2 cellular contexts compared by ENCODE assay signal in the genomic region with DNA sequence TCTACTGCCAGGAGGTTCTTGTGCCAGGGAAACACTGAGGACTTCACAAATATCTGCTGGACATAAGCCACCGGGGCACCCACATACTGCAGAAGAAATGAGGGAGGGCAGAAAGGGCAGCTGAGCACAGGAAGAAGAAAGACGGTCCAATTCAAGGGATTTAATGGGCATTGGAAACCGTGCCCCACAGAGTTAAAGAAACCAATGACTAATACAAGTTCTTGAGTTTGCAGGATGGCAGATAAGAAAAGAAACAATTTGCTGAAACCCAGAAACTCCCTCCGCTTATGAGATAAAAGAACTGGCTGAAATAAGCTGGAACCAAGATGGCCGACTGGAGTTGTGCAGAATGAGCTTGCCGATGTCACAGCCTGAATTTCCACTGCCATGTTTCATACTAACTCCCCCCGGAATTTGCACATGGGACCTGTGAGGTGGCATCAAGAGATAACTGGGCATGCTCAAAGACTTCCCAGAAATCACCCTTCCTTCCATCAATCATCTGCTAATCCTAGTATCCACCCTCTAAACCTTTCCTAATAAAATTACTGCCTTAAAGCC.
A peak's percentile ranks its signal among the peaks of the same experiment; 100 is the strongest.
TF ChIP-seq lines count a peak whose summit lies in the region.

No MANE protein-coding gene starts in this region.

TF ChIP-seq in GM12878, 131 proteins besides CTCF, POLR2A, EP300 and RAD21:
- TF ChIP-seq, protein P1, sequence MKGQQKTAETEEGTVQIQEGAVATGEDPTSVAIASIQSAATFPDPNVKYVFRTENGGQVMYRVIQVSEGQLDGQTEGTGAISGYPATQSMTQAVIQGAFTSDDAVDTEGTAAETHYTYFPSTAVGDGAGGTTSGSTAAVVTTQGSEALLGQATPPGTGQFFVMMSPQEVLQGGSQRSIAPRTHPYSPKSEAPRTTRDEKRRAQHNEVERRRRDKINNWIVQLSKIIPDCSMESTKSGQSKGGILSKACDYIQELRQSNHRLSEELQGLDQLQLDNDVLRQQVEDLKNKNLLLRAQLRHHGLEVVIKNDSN (IDR thresholded peaks at IDR 0.05; ENCODE audit: borderline replicate concordance, extremely low read length, insufficient read depth, low read depth, low read length), result no peak
- TF ChIP-seq WRNIP1 (IDR thresholded peaks at IDR 0.05; ENCODE audit: borderline replicate concordance, low read depth, low read length) (no peak), NFIC (IDR thresholded peaks at IDR 0.05; ENCODE audit: low read depth, low read length) (no peak), YY1 (IDR thresholded peaks at IDR 0.05; ENCODE audit: low read depth, low read length) (0 out of 2 replicates have a peak, but pooled peaks have one; percentile 25), GATAD2B (conservative IDR thresholded peaks at IDR 0.05; ENCODE audit: low read depth) (no peak), GABPA (IDR thresholded peaks at IDR 0.05; ENCODE audit: low read depth) (no peak), CREB1 (IDR thresholded peaks at IDR 0.05; ENCODE audit: low read depth) (no peak)
- TF ChIP-seq, protein P2, sequence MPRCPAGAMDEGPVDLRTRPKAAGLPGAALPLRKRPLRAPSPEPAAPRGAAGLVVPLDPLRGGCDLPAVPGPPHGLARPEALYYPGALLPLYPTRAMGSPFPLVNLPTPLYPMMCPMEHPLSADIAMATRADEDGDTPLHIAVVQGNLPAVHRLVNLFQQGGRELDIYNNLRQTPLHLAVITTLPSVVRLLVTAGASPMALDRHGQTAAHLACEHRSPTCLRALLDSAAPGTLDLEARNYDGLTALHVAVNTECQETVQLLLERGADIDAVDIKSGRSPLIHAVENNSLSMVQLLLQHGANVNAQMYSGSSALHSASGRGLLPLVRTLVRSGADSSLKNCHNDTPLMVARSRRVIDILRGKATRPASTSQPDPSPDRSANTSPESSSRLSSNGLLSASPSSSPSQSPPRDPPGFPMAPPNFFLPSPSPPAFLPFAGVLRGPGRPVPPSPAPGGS (IDR thresholded peaks at IDR 0.05; ENCODE audit: borderline replicate concordance, insufficient read depth, low read depth, low read length, poor library complexity, severe bottlenecking), result no peak

TF ChIP-seq in SK-N-SH, 30 proteins besides CTCF, POLR2A, EP300 and RAD21:
- TF ChIP-seq POLR2AphosphoS5 (IDR thresholded peaks at IDR 0.05; ENCODE audit: low read depth, low read length), result no peak
- no peak for TF ChIP-seq FOXJ3 (CRISPR knock-in tag; IDR thresholded peaks at IDR 0.05)
- no peak for TF ChIP-seq SMC3 (IDR thresholded peaks at IDR 0.05; ENCODE audit: low read depth, low read length)
- TF ChIP-seq ELF1 (IDR thresholded peaks at IDR 0.05), result no peak
- TF ChIP-seq, protein P3, sequence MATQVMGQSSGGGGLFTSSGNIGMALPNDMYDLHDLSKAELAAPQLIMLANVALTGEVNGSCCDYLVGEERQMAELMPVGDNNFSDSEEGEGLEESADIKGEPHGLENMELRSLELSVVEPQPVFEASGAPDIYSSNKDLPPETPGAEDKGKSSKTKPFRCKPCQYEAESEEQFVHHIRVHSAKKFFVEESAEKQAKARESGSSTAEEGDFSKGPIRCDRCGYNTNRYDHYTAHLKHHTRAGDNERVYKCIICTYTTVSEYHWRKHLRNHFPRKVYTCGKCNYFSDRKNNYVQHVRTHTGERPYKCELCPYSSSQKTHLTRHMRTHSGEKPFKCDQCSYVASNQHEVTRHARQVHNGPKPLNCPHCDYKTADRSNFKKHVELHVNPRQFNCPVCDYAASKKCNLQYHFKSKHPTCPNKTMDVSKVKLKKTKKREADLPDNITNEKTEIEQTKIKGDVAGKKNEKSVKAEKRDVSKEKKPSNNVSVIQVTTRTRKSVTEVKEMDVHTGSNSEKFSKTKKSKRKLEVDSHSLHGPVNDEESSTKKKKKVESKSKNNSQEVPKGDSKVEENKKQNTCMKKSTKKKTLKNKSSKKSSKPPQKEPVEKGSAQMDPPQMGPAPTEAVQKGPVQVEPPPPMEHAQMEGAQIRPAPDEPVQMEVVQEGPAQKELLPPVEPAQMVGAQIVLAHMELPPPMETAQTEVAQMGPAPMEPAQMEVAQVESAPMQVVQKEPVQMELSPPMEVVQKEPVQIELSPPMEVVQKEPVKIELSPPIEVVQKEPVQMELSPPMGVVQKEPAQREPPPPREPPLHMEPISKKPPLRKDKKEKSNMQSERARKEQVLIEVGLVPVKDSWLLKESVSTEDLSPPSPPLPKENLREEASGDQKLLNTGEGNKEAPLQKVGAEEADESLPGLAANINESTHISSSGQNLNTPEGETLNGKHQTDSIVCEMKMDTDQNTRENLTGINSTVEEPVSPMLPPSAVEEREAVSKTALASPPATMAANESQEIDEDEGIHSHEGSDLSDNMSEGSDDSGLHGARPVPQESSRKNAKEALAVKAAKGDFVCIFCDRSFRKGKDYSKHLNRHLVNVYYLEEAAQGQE (IDR thresholded peaks at IDR 0.05; ENCODE audit: low read depth, low read length), result no peak
- no peak for TF ChIP-seq TCF12 (IDR thresholded peaks at IDR 0.05)
- TF ChIP-seq, protein P4, sequence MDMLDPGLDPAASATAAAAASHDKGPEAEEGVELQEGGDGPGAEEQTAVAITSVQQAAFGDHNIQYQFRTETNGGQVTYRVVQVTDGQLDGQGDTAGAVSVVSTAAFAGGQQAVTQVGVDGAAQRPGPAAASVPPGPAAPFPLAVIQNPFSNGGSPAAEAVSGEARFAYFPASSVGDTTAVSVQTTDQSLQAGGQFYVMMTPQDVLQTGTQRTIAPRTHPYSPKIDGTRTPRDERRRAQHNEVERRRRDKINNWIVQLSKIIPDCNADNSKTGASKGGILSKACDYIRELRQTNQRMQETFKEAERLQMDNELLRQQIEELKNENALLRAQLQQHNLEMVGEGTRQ (IDR thresholded peaks at IDR 0.05; ENCODE audit: borderline replicate concordance, low read depth, low read length), result no peak
TF ChIP-seq in SK-N-SH: peak in this region for 0.
